8 cellular contexts compared by ENCODE assay signal in genomic region chr6:32622545-32623401, GRCh38. TPM values are rescaled to one million over a fixed set of nuclear protein-coding genes. Genes with fewer than 3 reads are reported as not detected.
A peak's percentile ranks its signal among the peaks of the same experiment; 100 is the strongest.
DNase-seq lines count a peak whose midpoint lies in the region; ATAC-seq and TF ChIP-seq lines count a peak whose summit lies in the region.

No MANE protein-coding gene starts in this region.

- no peak overlapping the region for H3K27ac Mint-ChIP-seq in MCF 10A (ENCODE audit: low read depth, unreplicated experiment)

- H3K36me3 ChIP-seq in breast epithelium, result no peaks in the 10 kb centered on the region

- H3K4me3 Mint-ChIP-seq in MCF 10A (ENCODE audit: unreplicated experiment), result no peak overlapping the region
- peak overlapping the region; percentile 72 for H3K4me3 Mint-ChIP-seq in activated T-cell treated with anti-CD3 and anti-CD28 coated beads, Interleukin-2, amount 50 U/mL, for 4 hours

- no peaks in the 10 kb centered on the region for H3K36me3 Mint-ChIP-seq in MCF 10A (ENCODE audit: insufficient read depth, unreplicated experiment)
- no peaks in the 10 kb centered on the region for H3K36me3 Mint-ChIP-seq in activated T-cell treated with anti-CD3 and anti-CD28 coated beads, Interleukin-2, amount 50 U/mL, for 4 hours (ENCODE audit: insufficient read depth)

- TF ChIP-seq CTCF in MCF 10A (IDR thresholded peaks at IDR 0.05; ENCODE audit: unreplicated experiment) (no peak), breast epithelium (IDR thresholded peaks at IDR 0.05) (no peak)

- peaks cover 7% of the 10 kb centered on the region for H3K4me1 Mint-ChIP-seq in MCF 10A (ENCODE audit: insufficient read depth, unreplicated experiment)
- H3K4me1 Mint-ChIP-seq in activated T-cell treated with anti-CD3 and anti-CD28 coated beads, Interleukin-2, amount 50 U/mL, for 4 hours (ENCODE audit: low read depth), result peaks cover 43% of the 10 kb centered on the region

- H3K27me3 Mint-ChIP-seq in MCF 10A (ENCODE audit: insufficient read depth, unreplicated experiment), result peaks cover 12% of the 10 kb centered on the region
- no peaks in the 10 kb centered on the region for H3K27me3 Mint-ChIP-seq in activated T-cell treated with anti-CD3 and anti-CD28 coated beads, Interleukin-2, amount 50 U/mL, for 4 hours (ENCODE audit: low read depth)

- no peak for TF ChIP-seq POLR2A in breast epithelium (IDR thresholded peaks at IDR 0.05)

- no peaks in the 10 kb centered on the region for H3K4me1 ChIP-seq in breast epithelium

- H3K27me3 ChIP-seq in breast epithelium, result no peaks in the 10 kb centered on the region

- ATAC-seq in HG02759 (IDR thresholded peaks at IDR 0.05; ENCODE audit: unreplicated experiment) (peak; percentile 70), left cardiac atrium (peak; percentile 78 to 92)
- ATAC-seq in activated T-cell treated with anti-CD3 and anti-CD28 coated beads, Interleukin-2, amount 50 U/mL, for 4 hours, result peak; percentile 84 to 90

- BruUV-seq in MCF 10A (replicated peaks; lab: Mats Ljungman, UMichigan), result no TSS peak

- intact Hi-C loops in MCF 10A (cut with micrococcal nuclease) (loop anchor here (1.0 to 10.0 kb wide), 3 partner anchors 62 to 190 kb away; no protein-coding TSS in a partner anchor), breast epithelium (cut with DNase I; ENCODE audit: low total_unique reads) (no loop called here), left cardiac atrium (cut with DNase I) (no loop called here)

- no peaks in the 10 kb centered on the region for H3K9me3 Mint-ChIP-seq in MCF 10A (ENCODE audit: unreplicated experiment)
- H3K9me3 Mint-ChIP-seq in activated T-cell treated with anti-CD3 and anti-CD28 coated beads, Interleukin-2, amount 50 U/mL, for 4 hours, result no peaks in the 10 kb centered on the region

- no peaks in the 10 kb centered on the region for H3K9me3 ChIP-seq in breast epithelium

- no peak overlapping the region for H3K4me3 ChIP-seq in breast epithelium

- POLR2A ChIA-PET in MCF 10A (lab: Yijun Ruan, JAX), result no interaction called here

- no peak overlapping the region for H3K27ac ChIP-seq in breast epithelium

- CTCF ChIA-PET in MCF 10A (lab: Yijun Ruan, JAX), result no interaction called here

- DNase-seq in MCF 10A (ENCODE audit: unreplicated experiment) (peak; percentile 37), breast epithelium (ENCODE audit: low spot score in 2 of 2) (no peak), NCI-H82 (lab: John Stamatoyannopoulos, UW) (peak; percentile 72), left cardiac atrium (no peak), OCI-M2 (lab: John Stamatoyannopoulos, UW; ENCODE audit: unreplicated experiment) (no peak)
- DNase-seq in activated T-cell treated with anti-CD3 and anti-CD28 coated beads, Interleukin-2, amount 50 U/mL, for 4 hours, result peak; percentile 46
- peak; percentile 42 for DNase-seq in stimulated activated CD4-positive, alpha-beta T cell treated with anti-CD3 and anti-CD28 coated beads, Interleukin-1b, Interleukin-23, amount 100 ng/mL, for 48 hours

RNA-seq across cellular contexts. Expression of gene HLA-DQA1, which starts 14.4 kb away (rescaled TPM):
- not detected in 2 replicates for total RNA-seq in MCF 10A (2022)
- 10 to 100 TPM in 2 of 3 donors, 1 to 10 TPM in 1; 1.6 to 19.2 (median 15.0) TPM for total RNA-seq in breast epithelium
- total RNA-seq in activated T-cell treated with anti-CD3 and anti-CD28 coated beads, Interleukin-2, amount 50 U/mL, for 4 hours, result 10 to 100 TPM in 1 of 3 donors, 1 to 10 TPM in 2; 6.6 to 13.1 (median 6.7) TPM
- 1 to 10 TPM; 7.7 to 8.3 TPM for total RNA-seq in left cardiac atrium

RNA-seq across cellular contexts. Expression of gene HLA-DRB1, which starts 33.1 kb away (rescaled TPM):
- total RNA-seq in MCF 10A (2022), result not detected in 2 replicates
- 10 to 100 TPM; 28.2 to 90.3 (median 44.2) TPM for total RNA-seq in breast epithelium
- 10 to 100 TPM in 2 of 3 donors, 1 to 10 TPM in 1; 6.4 to 15.0 (median 11.3) TPM for total RNA-seq in activated T-cell treated with anti-CD3 and anti-CD28 coated beads, Interleukin-2, amount 50 U/mL, for 4 hours
- total RNA-seq in left cardiac atrium, result 10 to 100 TPM; 45.9 to 90.4 TPM

RNA-seq across cellular contexts. Expression of gene HLA-DQB1, which starts 43.7 kb away (rescaled TPM):
- not detected in 2 replicates for total RNA-seq in MCF 10A (2022)
- total RNA-seq in breast epithelium, result 1 to 10 TPM; 1.3 to 7.2 (median 5.4) TPM
- total RNA-seq in activated T-cell treated with anti-CD3 and anti-CD28 coated beads, Interleukin-2, amount 50 U/mL, for 4 hours, result 10 to 100 TPM in 1 of 3 donors, 1 to 10 TPM in 2; 3.8 to 12.5 (median 6.2) TPM
- 10 to 100 TPM in 1 of 2 donors, 1 to 10 TPM in 1; 4.6 to 15.3 TPM for total RNA-seq in left cardiac atrium

Comparison
In these comparisons a context has a peak if more than half of its experiments do, and no peak if none do; other contexts are left out.
1. DNase-seq: peak in MCF 10A (single experiment), NCI-H82 (single experiment), activated T-cell treated with anti-CD3 and anti-CD28 coated beads, Interleukin-2, amount 50 U/mL, for 4 hours (single experiment) and stimulated activated CD4-positive, alpha-beta T cell treated with anti-CD3 and anti-CD28 coated beads, Interleukin-1b, Interleukin-23, amount 100 ng/mL, for 48 hours (single experiment); none in breast epithelium (0 of 2), left cardiac atrium (single experiment) and OCI-M2 (single experiment).
2. Peak in every context shown above with its lines, with median percentiles within 50 percentile points of each other: ATAC-seq.